In genomic region chrX:107775734-107776511, GRCh38 we compare ENCODE assay signal across 8 cellular contexts. TPM values are rescaled to one million over a fixed set of nuclear protein-coding genes. Genes with fewer than 3 reads are reported as not detected.
DNase-seq lines count a peak whose midpoint lies in the region; ATAC-seq and TF ChIP-seq lines count a peak whose summit lies in the region.

TSC22D3 (minus strand) TSS chrX:107775787; CDS start chrX:107775419, 368 bp downstream.

- H3K27me3 Mint-ChIP-seq in nephron (ENCODE audit: low read depth) = peaks cover 4% of the 10 kb centered on the region

- H3K4me3 ChIP-seq in Jurkat, Clone E6-1 (ENCODE audit: low read length) = 0 out of 2 replicates have a peak within 1 kb of the TSS, but pooled peaks have one; percentile 3
- H3K4me3 ChIP-seq in RWPE2 (ENCODE audit: severe bottlenecking) = peak within 1 kb of the TSS; percentile 31

- H3K4me1 Mint-ChIP-seq in nephron = peaks cover 24% of the 10 kb centered on the region

- ATAC-seq in GM21737 (IDR thresholded peaks at IDR 0.05; ENCODE audit: unreplicated experiment) = peak; percentile 90
- peak; percentile 90 for ATAC-seq in RWPE2 (ENCODE audit: low read depth)

- no peaks in the 10 kb centered on the region for H3K36me3 Mint-ChIP-seq in nephron (ENCODE audit: low read depth)

- DNase-seq in DMS53 treated with DMSO at 0.1 percent for 48 hours (lab: John Stamatoyannopoulos, UW; ENCODE audit: unreplicated experiment) (peak; percentile 65), RWPE2 (ENCODE audit: low spot score) (peak; percentile 73), activated gamma-delta T cell treated with Interleukin-2 at 50 U/mL for 16 hours (peak; percentile 33), fibroblast of the conjunctiva (ENCODE audit: low read depth) (peak; percentile 52)
- DNase-seq in Jurkat, Clone E6-1 (ENCODE audit: low read depth, low spot score) = no peak

- H3K27ac Mint-ChIP-seq in nephron = peak within 1 kb of the TSS; percentile 9 to 23 (median 22)

- TF ChIP-seq CTCF in RWPE2 (IDR thresholded peaks at IDR 0.05; ENCODE audit: poor library complexity, severe bottlenecking) = peak; percentile 41
- no peak for TF ChIP-seq CTCF in nephron (IDR thresholded peaks at IDR 0.05; ENCODE audit: unreplicated experiment in 3 of 3)

- no peaks in the 10 kb centered on the region for H3K27me3 ChIP-seq in RWPE2 (ENCODE audit: insufficient read depth, poor library complexity, severe bottlenecking)

- H3K9me3 ChIP-seq in RWPE2 (ENCODE audit: severe bottlenecking) = no peaks in the 10 kb centered on the region

- H3K9me3 Mint-ChIP-seq in nephron = no peaks in the 10 kb centered on the region

- peaks cover 6% of the 10 kb centered on the region for H3K4me1 ChIP-seq in RWPE2 (ENCODE audit: insufficient read depth, poor library complexity, severe bottlenecking)

- H3K36me3 ChIP-seq in RWPE2 (ENCODE audit: low read depth) = no peaks in the 10 kb centered on the region

- H3K4me3 Mint-ChIP-seq in nephron = peak within 1 kb of the TSS; percentile 86 to 90 (median 86)

- H3K27ac ChIP-seq in RWPE2 (ENCODE audit: poor library complexity, severe bottlenecking) = peak within 1 kb of the TSS; percentile 21
- H3K27ac ChIP-seq in temporal lobe (ENCODE audit: low read depth, low read length) = peak within 1 kb of the TSS; percentile 64

RNA-seq across cellular contexts. Expression of gene TSC22D3, which starts in this region (rescaled TPM):
- 0.64 TPM for polyA plus RNA-seq in Jurkat, Clone E6-1 (2012; ENCODE audit: insufficient read depth, insufficient read length)
- total RNA-seq in temporal lobe = 46.0 TPM
